Comparison of ENCODE assay signal across 22 cellular contexts in the genomic region with DNA sequence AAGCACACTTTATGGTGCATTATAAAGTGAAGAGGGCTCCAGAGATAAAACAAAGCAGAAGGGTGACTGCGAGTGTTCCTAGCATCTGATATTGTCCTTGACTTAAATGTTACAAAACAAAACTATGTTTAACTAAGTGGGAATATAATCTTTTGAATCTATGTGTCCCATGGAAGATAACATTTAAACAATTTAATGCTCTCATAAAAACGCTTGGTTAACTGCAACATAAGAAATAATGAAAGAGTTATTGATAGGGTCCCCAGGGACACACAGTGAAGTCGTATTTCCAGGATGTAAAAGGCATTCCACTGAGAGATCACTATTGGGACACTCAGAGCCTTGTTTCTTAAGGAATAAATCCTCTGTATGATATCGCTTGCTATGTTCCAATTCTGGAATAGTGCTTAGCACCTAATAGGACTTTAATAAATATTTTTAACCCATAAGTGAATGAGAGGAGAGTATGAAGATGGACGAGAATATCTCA.
"Had no signal": no experiment of that assay in that cellular context is flagged by ENCODE, and none has a peak within 500 bp of the region (broad histone marks: within the 10 kb centered on the region; RNA-seq: fewer than 3 reads in every experiment).

No MANE protein-coding gene starts in this region.

- ATAC-seq: activated naive CD4-positive, alpha-beta T cell treated with anti-CD3 and anti-CD28 coated beads, Interleukin-2, amount 50 U/mL, for 72 hours; activated T-helper 17 cell treated with anti-CD3 and anti-CD28 coated beads, Interleukin-2, amount 50 U/mL, for 72 hours; left lung; naive thymus-derived CD8-positive, alpha-beta T cell; pancreas; right lobe of liver; stimulated activated naive B cell treated with anti-CD40 and anti-IgM and Interleukin-4, amounts not matched to agents 10 μg/mL and 1 μg/mL and 100 μg/mL, for 72 hours had no signal

- H3K4me1 Mint-ChIP-seq: activated T-helper 17 cell treated with anti-CD3 and anti-CD28 coated beads, Interleukin-2, amount 50 U/mL, for 72 hours; immature natural killer cell; naive thymus-derived CD8-positive, alpha-beta T cell; stimulated activated naive B cell treated with anti-CD40 and anti-IgM and Interleukin-4, amounts not matched to agents 10 μg/mL and 1 μg/mL and 100 μg/mL, for 72 hours had no signal

- H3K36me3 Mint-ChIP-seq: activated naive CD4-positive, alpha-beta T cell treated with anti-CD3 and anti-CD28 coated beads, Interleukin-2, amount 50 U/mL, for 72 hours; immature natural killer cell; naive thymus-derived CD8-positive, alpha-beta T cell; stimulated activated naive B cell treated with anti-CD40 and anti-IgM and Interleukin-4, amounts not matched to agents 10 μg/mL and 1 μg/mL and 100 μg/mL, for 72 hours had no signal

- H3K4me3 Mint-ChIP-seq: activated T-helper 17 cell treated with anti-CD3 and anti-CD28 coated beads, Interleukin-2, amount 50 U/mL, for 72 hours; dendritic cell treated with granulocyte-macrophage colony-stimulating factor and Interleukin-4, amounts not matched to agents 40 ng/mL and 50 ng/mL, for 4 days; immature natural killer cell; naive thymus-derived CD8-positive, alpha-beta T cell; stimulated activated naive B cell treated with anti-CD40 and anti-IgM and Interleukin-4, amounts not matched to agents 10 μg/mL and 1 μg/mL and 100 μg/mL, for 72 hours had no signal

- H3K27ac Mint-ChIP-seq: activated naive CD4-positive, alpha-beta T cell treated with anti-CD3 and anti-CD28 coated beads, Interleukin-2, amount 50 U/mL, for 72 hours; activated T-helper 17 cell treated with anti-CD3 and anti-CD28 coated beads, Interleukin-2, amount 50 U/mL, for 72 hours; dendritic cell treated with granulocyte-macrophage colony-stimulating factor and Interleukin-4, amounts not matched to agents 40 ng/mL and 50 ng/mL, for 4 days; stimulated activated naive B cell treated with anti-CD40 and anti-IgM and Interleukin-4, amounts not matched to agents 10 μg/mL and 1 μg/mL and 100 μg/mL, for 72 hours had no signal

- H3K27me3 Mint-ChIP-seq: activated T-helper 17 cell treated with anti-CD3 and anti-CD28 coated beads, Interleukin-2, amount 50 U/mL, for 72 hours; dendritic cell treated with granulocyte-macrophage colony-stimulating factor and Interleukin-4, amounts not matched to agents 40 ng/mL and 50 ng/mL, for 4 days had no signal

- H3K9me3 Mint-ChIP-seq: activated naive CD4-positive, alpha-beta T cell treated with anti-CD3 and anti-CD28 coated beads, Interleukin-2, amount 50 U/mL, for 72 hours; activated T-helper 17 cell treated with anti-CD3 and anti-CD28 coated beads, Interleukin-2, amount 50 U/mL, for 72 hours; dendritic cell treated with granulocyte-macrophage colony-stimulating factor and Interleukin-4, amounts not matched to agents 40 ng/mL and 50 ng/mL, for 4 days; immature natural killer cell; naive thymus-derived CD8-positive, alpha-beta T cell had no signal

- DNase-seq: activated CD4-positive, alpha-beta T cell treated with anti-CD3 and anti-CD28 coated beads for 1 hour; activated CD4-positive, alpha-beta T cell treated with anti-CD3 and anti-CD28 coated beads, Interleukin-2, amount 50 U/mL, for 1 hour; activated T-cell treated with anti-CD3 and anti-CD28 coated beads, Interleukin-2, amount 50 U/mL, for 1 hour; aorta; brain microvascular endothelial cell; caudate nucleus; effector CD4-positive, alpha-beta T cell; erythroblast; foreskin melanocyte; glutamatergic neuron; immature natural killer cell; left lung; naive thymus-derived CD8-positive, alpha-beta T cell; pancreas; right lobe of liver; small intestine; stimulated activated naive B cell treated with anti-CD40 and anti-IgM and Interleukin-4, amounts not matched to agents 10 μg/mL and 1 μg/mL and 100 μg/mL, for 72 hours; testis; trophoblast cell had no signal
